1 cellular context compared by ENCODE assay signal in the genomic region with DNA sequence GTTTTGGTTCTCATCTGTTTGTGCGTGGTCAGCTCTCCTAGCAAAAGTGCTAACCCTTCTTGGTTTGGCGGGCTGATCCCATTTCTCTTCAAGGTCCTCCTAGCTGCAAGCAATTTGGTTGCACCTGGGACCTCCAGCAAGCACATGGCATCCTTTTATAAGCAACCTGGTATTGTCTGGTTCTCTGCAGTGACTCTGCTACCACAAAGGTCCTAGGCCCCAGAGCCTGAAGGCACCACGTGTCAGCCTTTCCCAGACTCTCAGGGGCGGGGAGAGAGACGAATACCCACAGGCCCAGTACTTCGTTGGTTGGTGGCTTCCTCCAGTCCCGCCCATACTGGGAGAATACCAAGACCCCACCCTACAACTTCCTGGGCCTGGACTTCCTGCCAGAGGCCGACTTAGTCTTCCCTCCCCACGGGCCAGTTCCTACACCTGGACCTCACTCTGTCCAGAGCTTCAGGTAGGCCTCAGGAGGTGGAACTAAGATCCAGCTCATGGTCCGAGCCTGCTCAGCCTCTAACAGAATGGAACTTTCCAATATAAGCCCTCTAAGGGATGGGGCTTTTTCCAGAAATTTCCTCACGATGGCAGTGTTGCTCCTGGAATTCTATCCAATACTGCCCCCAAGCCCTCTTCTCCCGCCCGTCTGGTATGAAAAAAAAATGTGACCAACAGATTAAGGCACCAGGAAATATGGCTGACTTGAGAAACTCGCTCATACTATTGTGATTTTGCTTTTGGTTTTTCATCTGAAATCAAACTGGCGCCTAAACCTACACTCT.
TF ChIP-seq lines count a peak whose summit lies in the region.

No MANE protein-coding gene starts in this region.

TF ChIP-seq in HepG2, 621 proteins besides CTCF, POLR2A, EP300 and RAD21 (continued from another document and continues in another):
- TF ChIP-seq, protein P1, sequence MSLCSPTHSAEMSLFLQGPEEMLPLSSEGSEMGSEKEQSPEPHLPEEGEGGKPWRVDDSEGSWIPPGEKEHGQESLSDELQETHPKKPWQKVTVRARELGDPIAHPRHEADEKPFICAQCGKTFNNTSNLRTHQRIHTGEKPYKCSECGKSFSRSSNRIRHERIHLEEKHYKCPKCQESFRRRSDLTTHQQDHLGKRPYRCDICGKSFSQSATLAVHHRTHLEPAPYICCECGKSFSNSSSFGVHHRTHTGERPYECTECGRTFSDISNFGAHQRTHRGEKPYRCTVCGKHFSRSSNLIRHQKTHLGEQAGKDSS (CRISPR knock-in tag; IDR thresholded peaks at IDR 0.05; ENCODE audit: borderline replicate concordance, low read depth), result peak; percentile 57; the same call in 1 of the 2 replicates
- no peak for TF ChIP-seq ZNF549 (CRISPR knock-in tag; IDR thresholded peaks at IDR 0.05)
- TF ChIP-seq ZNF251 (CRISPR knock-in tag; IDR thresholded peaks at IDR 0.05), result no peak
- TF ChIP-seq SNAI1 (CRISPR knock-in tag; IDR thresholded peaks at IDR 0.05; ENCODE audit: borderline replicate concordance), result 0 out of 2 replicates have a peak, but pooled peaks have one; percentile 33
- TF ChIP-seq RAD51 (IDR thresholded peaks at IDR 0.05; ENCODE audit: borderline replicate concordance), result no peak
- no peak for TF ChIP-seq GLI4 (CRISPR knock-in tag; IDR thresholded peaks at IDR 0.05; ENCODE audit: borderline replicate concordance)
- no peak for TF ChIP-seq HMGA1 (CRISPR knock-in tag; conservative IDR thresholded peaks at IDR 0.05)
- peak; percentile 95 for TF ChIP-seq MYC (CRISPR knock-in tag; IDR thresholded peaks at IDR 0.05; ENCODE audit: borderline replicate concordance)
- TF ChIP-seq, protein P2, sequence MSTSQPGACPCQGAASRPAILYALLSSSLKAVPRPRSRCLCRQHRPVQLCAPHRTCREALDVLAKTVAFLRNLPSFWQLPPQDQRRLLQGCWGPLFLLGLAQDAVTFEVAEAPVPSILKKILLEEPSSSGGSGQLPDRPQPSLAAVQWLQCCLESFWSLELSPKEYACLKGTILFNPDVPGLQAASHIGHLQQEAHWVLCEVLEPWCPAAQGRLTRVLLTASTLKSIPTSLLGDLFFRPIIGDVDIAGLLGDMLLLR (CRISPR knock-in tag; IDR thresholded peaks at IDR 0.05), result peak; percentile 42; the same call in 1 of the 2 replicates
- TF ChIP-seq ZNF557 (CRISPR knock-in tag; IDR thresholded peaks at IDR 0.05), result peak; percentile 47; the same call in 1 of the 2 replicates
- no peak for TF ChIP-seq SSRP1 (CRISPR knock-in tag; IDR thresholded peaks at IDR 0.05)
- no peak for TF ChIP-seq ZNF329 (CRISPR knock-in tag; IDR thresholded peaks at IDR 0.05; ENCODE audit: low read depth)
- TF ChIP-seq ELF3 (CRISPR knock-in tag; IDR thresholded peaks at IDR 0.05), result 0 out of 2 replicates have a peak, but pooled peaks have one; percentile 22
- no peak for TF ChIP-seq ZNF431 (CRISPR knock-in tag; IDR thresholded peaks at IDR 0.05; ENCODE audit: borderline replicate concordance, low read depth)
- TF ChIP-seq TP53 (CRISPR knock-in tag; conservative IDR thresholded peaks at IDR 0.05), result no peak
- TF ChIP-seq GTF2F1 (IDR thresholded peaks at IDR 0.05; ENCODE audit: low read length), result no peak
- no peak for TF ChIP-seq MBD4 (IDR thresholded peaks at IDR 0.05; ENCODE audit: borderline replicate concordance, low read length)
- TF ChIP-seq, protein P3, sequence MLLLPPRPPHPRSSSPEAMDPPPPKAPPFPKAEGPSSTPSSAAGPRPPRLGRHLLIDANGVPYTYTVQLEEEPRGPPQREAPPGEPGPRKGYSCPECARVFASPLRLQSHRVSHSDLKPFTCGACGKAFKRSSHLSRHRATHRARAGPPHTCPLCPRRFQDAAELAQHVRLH (CRISPR knock-in tag; IDR thresholded peaks at IDR 0.05; ENCODE audit: borderline replicate concordance, low read depth), result 0 out of 2 replicates have a peak, but pooled peaks have one; percentile 41
- peak; percentile 77 for TF ChIP-seq POLR2G (IDR thresholded peaks at IDR 0.05; ENCODE audit: low read depth, low read length)
- TF ChIP-seq MED13 (CRISPR knock-in tag; IDR thresholded peaks at IDR 0.05), result no peak
- TF ChIP-seq ZNF441 (CRISPR knock-in tag; IDR thresholded peaks at IDR 0.05; ENCODE audit: borderline replicate concordance), result no peak
- TF ChIP-seq THAP11 (CRISPR knock-in tag; IDR thresholded peaks at IDR 0.05), result no peak; the same call in 1 of the 2 replicates
- no peak for TF ChIP-seq ZNF792 (CRISPR knock-in tag; IDR thresholded peaks at IDR 0.05)
- TF ChIP-seq, protein P4, sequence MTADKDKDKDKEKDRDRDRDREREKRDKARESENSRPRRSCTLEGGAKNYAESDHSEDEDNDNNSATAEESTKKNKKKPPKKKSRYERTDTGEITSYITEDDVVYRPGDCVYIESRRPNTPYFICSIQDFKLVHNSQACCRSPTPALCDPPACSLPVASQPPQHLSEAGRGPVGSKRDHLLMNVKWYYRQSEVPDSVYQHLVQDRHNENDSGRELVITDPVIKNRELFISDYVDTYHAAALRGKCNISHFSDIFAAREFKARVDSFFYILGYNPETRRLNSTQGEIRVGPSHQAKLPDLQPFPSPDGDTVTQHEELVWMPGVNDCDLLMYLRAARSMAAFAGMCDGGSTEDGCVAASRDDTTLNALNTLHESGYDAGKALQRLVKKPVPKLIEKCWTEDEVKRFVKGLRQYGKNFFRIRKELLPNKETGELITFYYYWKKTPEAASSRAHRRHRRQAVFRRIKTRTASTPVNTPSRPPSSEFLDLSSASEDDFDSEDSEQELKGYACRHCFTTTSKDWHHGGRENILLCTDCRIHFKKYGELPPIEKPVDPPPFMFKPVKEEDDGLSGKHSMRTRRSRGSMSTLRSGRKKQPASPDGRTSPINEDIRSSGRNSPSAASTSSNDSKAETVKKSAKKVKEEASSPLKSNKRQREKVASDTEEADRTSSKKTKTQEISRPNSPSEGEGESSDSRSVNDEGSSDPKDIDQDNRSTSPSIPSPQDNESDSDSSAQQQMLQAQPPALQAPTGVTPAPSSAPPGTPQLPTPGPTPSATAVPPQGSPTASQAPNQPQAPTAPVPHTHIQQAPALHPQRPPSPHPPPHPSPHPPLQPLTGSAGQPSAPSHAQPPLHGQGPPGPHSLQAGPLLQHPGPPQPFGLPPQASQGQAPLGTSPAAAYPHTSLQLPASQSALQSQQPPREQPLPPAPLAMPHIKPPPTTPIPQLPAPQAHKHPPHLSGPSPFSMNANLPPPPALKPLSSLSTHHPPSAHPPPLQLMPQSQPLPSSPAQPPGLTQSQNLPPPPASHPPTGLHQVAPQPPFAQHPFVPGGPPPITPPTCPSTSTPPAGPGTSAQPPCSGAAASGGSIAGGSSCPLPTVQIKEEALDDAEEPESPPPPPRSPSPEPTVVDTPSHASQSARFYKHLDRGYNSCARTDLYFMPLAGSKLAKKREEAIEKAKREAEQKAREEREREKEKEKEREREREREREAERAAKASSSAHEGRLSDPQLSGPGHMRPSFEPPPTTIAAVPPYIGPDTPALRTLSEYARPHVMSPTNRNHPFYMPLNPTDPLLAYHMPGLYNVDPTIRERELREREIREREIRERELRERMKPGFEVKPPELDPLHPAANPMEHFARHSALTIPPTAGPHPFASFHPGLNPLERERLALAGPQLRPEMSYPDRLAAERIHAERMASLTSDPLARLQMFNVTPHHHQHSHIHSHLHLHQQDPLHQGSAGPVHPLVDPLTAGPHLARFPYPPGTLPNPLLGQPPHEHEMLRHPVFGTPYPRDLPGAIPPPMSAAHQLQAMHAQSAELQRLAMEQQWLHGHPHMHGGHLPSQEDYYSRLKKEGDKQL (CRISPR knock-in tag; IDR thresholded peaks at IDR 0.05; ENCODE audit: low read depth), result no peak
- TF ChIP-seq, protein P5, sequence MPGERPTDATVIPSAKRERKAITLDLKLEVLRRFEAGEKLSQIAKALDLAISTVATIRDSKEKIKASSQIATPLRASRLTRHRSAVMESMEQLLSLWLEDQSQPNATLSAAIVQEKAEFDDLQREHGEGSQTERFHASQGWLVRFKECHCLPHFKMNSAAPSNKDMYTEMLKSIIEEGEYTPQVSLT (CRISPR knock-in tag; IDR thresholded peaks at IDR 0.05; ENCODE audit: borderline replicate concordance, low read depth), result no peak
- TF ChIP-seq, protein P6, sequence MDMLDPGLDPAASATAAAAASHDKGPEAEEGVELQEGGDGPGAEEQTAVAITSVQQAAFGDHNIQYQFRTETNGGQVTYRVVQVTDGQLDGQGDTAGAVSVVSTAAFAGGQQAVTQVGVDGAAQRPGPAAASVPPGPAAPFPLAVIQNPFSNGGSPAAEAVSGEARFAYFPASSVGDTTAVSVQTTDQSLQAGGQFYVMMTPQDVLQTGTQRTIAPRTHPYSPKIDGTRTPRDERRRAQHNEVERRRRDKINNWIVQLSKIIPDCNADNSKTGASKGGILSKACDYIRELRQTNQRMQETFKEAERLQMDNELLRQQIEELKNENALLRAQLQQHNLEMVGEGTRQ (IDR thresholded peaks at IDR 0.05; ENCODE audit: low read depth, low read length), result peak; percentile 42; the same call in 1 of the 2 replicates
- TF ChIP-seq, protein P6 (CRISPR knock-in tag; IDR thresholded peaks at IDR 0.05; ENCODE audit: borderline replicate concordance), result peak; percentile 36; the same call in 1 of the 2 replicates
- no peak for TF ChIP-seq ZNF570 (CRISPR knock-in tag; IDR thresholded peaks at IDR 0.05; ENCODE audit: borderline replicate concordance)
- TF ChIP-seq ARID2 (CRISPR knock-in tag; IDR thresholded peaks at IDR 0.05; ENCODE audit: borderline replicate concordance), result no peak
- peak; percentile 57 for TF ChIP-seq SRSF1 (optimal IDR thresholded peaks at IDR 0.05; ENCODE audit: low read depth, low read length)
- TF ChIP-seq ZNF20 (CRISPR knock-in tag; IDR thresholded peaks at IDR 0.05), result no peak
- TF ChIP-seq, protein P7, sequence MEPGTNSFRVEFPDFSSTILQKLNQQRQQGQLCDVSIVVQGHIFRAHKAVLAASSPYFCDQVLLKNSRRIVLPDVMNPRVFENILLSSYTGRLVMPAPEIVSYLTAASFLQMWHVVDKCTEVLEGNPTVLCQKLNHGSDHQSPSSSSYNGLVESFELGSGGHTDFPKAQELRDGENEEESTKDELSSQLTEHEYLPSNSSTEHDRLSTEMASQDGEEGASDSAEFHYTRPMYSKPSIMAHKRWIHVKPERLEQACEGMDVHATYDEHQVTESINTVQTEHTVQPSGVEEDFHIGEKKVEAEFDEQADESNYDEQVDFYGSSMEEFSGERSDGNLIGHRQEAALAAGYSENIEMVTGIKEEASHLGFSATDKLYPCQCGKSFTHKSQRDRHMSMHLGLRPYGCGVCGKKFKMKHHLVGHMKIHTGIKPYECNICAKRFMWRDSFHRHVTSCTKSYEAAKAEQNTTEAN (CRISPR knock-in tag; conservative IDR thresholded peaks at IDR 0.05), result no peak
- no peak for TF ChIP-seq ZNF530 (CRISPR knock-in tag; IDR thresholded peaks at IDR 0.05; ENCODE audit: low read depth)
- no peak for TF ChIP-seq HMG20B (CRISPR knock-in tag; conservative IDR thresholded peaks at IDR 0.05)
- no peak for TF ChIP-seq RXRB (CRISPR knock-in tag; IDR thresholded peaks at IDR 0.05; ENCODE audit: borderline replicate concordance)
- no peak for TF ChIP-seq JUN (CRISPR knock-in tag; IDR thresholded peaks at IDR 0.05)
- TF ChIP-seq YEATS2 (CRISPR knock-in tag; IDR thresholded peaks at IDR 0.05; ENCODE audit: borderline replicate concordance), result 0 out of 2 replicates have a peak, but pooled peaks have one; percentile 22
- TF ChIP-seq, protein P8, sequence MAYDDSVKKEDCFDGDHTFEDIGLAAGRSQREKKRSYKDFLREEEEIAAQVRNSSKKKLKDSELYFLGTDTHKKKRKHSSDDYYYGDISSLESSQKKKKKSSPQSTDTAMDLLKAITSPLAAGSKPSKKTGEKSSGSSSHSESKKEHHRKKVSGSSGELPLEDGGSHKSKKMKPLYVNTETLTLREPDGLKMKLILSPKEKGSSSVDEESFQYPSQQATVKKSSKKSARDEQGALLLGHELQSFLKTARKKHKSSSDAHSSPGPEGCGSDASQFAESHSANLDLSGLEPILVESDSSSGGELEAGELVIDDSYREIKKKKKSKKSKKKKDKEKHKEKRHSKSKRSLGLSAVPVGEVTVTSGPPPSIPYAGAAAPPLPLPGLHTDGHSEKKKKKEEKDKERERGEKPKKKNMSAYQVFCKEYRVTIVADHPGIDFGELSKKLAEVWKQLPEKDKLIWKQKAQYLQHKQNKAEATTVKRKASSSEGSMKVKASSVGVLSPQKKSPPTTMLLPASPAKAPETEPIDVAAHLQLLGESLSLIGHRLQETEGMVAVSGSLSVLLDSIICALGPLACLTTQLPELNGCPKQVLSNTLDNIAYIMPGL (CRISPR knock-in tag; IDR thresholded peaks at IDR 0.05; ENCODE audit: borderline replicate concordance in 1 of 2, low read depth in 1 of 2), result peak; percentile 25 to 48; a peak in 2 of 4 replicates
- TF ChIP-seq ZNF253 (CRISPR knock-in tag; IDR thresholded peaks at IDR 0.05; ENCODE audit: borderline replicate concordance), result no peak
- TF ChIP-seq CBFB (CRISPR knock-in tag; IDR thresholded peaks at IDR 0.05), result no peak
- TF ChIP-seq, protein P9, sequence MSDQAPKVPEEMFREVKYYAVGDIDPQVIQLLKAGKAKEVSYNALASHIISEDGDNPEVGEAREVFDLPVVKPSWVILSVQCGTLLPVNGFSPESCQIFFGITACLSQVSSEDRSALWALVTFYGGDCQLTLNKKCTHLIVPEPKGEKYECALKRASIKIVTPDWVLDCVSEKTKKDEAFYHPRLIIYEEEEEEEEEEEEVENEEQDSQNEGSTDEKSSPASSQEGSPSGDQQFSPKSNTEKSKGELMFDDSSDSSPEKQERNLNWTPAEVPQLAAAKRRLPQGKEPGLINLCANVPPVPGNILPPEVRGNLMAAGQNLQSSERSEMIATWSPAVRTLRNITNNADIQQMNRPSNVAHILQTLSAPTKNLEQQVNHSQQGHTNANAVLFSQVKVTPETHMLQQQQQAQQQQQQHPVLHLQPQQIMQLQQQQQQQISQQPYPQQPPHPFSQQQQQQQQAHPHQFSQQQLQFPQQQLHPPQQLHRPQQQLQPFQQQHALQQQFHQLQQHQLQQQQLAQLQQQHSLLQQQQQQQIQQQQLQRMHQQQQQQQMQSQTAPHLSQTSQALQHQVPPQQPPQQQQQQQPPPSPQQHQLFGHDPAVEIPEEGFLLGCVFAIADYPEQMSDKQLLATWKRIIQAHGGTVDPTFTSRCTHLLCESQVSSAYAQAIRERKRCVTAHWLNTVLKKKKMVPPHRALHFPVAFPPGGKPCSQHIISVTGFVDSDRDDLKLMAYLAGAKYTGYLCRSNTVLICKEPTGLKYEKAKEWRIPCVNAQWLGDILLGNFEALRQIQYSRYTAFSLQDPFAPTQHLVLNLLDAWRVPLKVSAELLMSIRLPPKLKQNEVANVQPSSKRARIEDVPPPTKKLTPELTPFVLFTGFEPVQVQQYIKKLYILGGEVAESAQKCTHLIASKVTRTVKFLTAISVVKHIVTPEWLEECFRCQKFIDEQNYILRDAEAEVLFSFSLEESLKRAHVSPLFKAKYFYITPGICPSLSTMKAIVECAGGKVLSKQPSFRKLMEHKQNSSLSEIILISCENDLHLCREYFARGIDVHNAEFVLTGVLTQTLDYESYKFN (CRISPR knock-in tag; conservative IDR thresholded peaks at IDR 0.05), result no peak; the same call in 1 of the 2 replicates
- TF ChIP-seq ELF1 (CRISPR knock-in tag; IDR thresholded peaks at IDR 0.05), result 0 out of 2 replicates have a peak, but pooled peaks have one; percentile 35
- no peak for TF ChIP-seq HDAC2 (CRISPR knock-in tag; IDR thresholded peaks at IDR 0.05)
